27 cellular contexts compared by ENCODE assay signal in genomic region chr1:5986018-5986417, GRCh38.
"Had no signal": no experiment of that assay in that cellular context is flagged by ENCODE, and none has a peak within 500 bp of the region (broad histone marks: within the 10 kb centered on the region; RNA-seq: fewer than 3 reads in every experiment).

No MANE protein-coding gene starts in this region.

- H3K27me3 Mint-ChIP-seq: activated CD8-positive, alpha-beta T cell treated with anti-CD3 and anti-CD28 coated beads for 36 hours; naive thymus-derived CD8-positive, alpha-beta T cell; stimulated activated naive CD8-positive, alpha-beta T cell treated with anti-CD3 and anti-CD28 coated beads, Interleukin-15, Interleukin-2, amounts not matched to agents 100 ng/mL and 50 ng/mL, for 24 hours; T-helper 17 cell; type B pancreatic cell had no signal

- DNase-seq: activated CD4-positive, alpha-beta T cell treated with anti-CD3 and anti-CD28 coated beads, Interleukin-2, amount 50 U/mL, for 1 hour; activated CD4-positive, CD25-positive, alpha-beta regulatory T cell treated with anti-CD3 and anti-CD28 coated beads, Interleukin-2, amount 50 U/mL, for 72 hours; activated CD8-positive, alpha-beta T cell treated with anti-CD3 and anti-CD28 coated beads for 36 hours; activated naive CD4-positive, alpha-beta T cell treated with anti-CD3 and anti-CD28 coated beads for 36 hours; activated T-cell treated with anti-CD3 and anti-CD28 coated beads, Interleukin-2, amount 50 U/mL, for 4 hours; amniotic stem cell; brain microvascular endothelial cell; endodermal cell; foreskin fibroblast; head of caudate nucleus; hypothalamus; immature natural killer cell; occipital lobe; SK-N-SH; stimulated activated CD4-positive, alpha-beta T cell treated with anti-CD3 and anti-CD28 coated beads, Interleukin-12 subunit alpha, Interleukin-12 subunit beta, amount 100 ng/mL, for 4 hours; stimulated activated CD4-positive, alpha-beta T cell treated with anti-CD3 and anti-CD28 coated beads, Interleukin-4, amount 100 ng/mL, for 1 hour; T-helper 17 cell; T1000 had no signal

- H3K27ac Mint-ChIP-seq: activated CD8-positive, alpha-beta T cell treated with anti-CD3 and anti-CD28 coated beads for 36 hours; activated naive CD4-positive, alpha-beta T cell treated with anti-CD3 and anti-CD28 coated beads for 36 hours; endodermal cell; immature natural killer cell; naive thymus-derived CD8-positive, alpha-beta T cell; stimulated activated naive CD8-positive, alpha-beta T cell treated with anti-CD3 and anti-CD28 coated beads, Interleukin-15, Interleukin-2, amounts not matched to agents 100 ng/mL and 50 ng/mL, for 24 hours; T-helper 17 cell; type B pancreatic cell had no signal

- H3K4me3 Mint-ChIP-seq: activated CD8-positive, alpha-beta T cell treated with anti-CD3 and anti-CD28 coated beads for 36 hours; activated naive CD4-positive, alpha-beta T cell treated with anti-CD3 and anti-CD28 coated beads for 36 hours; activated T-cell treated with anti-CD3 and anti-CD28 coated beads, Interleukin-2, amount 50 U/mL, for 4 hours; endodermal cell; immature natural killer cell; naive thymus-derived CD8-positive, alpha-beta T cell; stimulated activated naive CD8-positive, alpha-beta T cell treated with anti-CD3 and anti-CD28 coated beads, Interleukin-15, Interleukin-2, amounts not matched to agents 100 ng/mL and 50 ng/mL, for 24 hours; T-helper 17 cell; type B pancreatic cell had no signal

- ATAC-seq: activated CD8-positive, alpha-beta T cell treated with anti-CD3 and anti-CD28 coated beads for 36 hours; activated T-cell treated with anti-CD3 and anti-CD28 coated beads, Interleukin-2, amount 50 U/mL, for 4 hours; esophagus mucosa; left lobe of liver; naive thymus-derived CD8-positive, alpha-beta T cell; right lobe of liver; T-helper 17 cell had no signal

- H3K4me3 ChIP-seq: right lobe of liver, thoracic aorta, vagina had no signal

- H3K9me3 Mint-ChIP-seq: activated CD8-positive, alpha-beta T cell treated with anti-CD3 and anti-CD28 coated beads for 36 hours; activated naive CD4-positive, alpha-beta T cell treated with anti-CD3 and anti-CD28 coated beads for 36 hours; activated T-cell treated with anti-CD3 and anti-CD28 coated beads, Interleukin-2, amount 50 U/mL, for 4 hours; endodermal cell; immature natural killer cell; naive thymus-derived CD8-positive, alpha-beta T cell; neural crest cell; stimulated activated naive CD8-positive, alpha-beta T cell treated with anti-CD3 and anti-CD28 coated beads, Interleukin-15, Interleukin-2, amounts not matched to agents 100 ng/mL and 50 ng/mL, for 24 hours; type B pancreatic cell had no signal

- H3K4me1 ChIP-seq: right lobe of liver had no signal

- H3K36me3 ChIP-seq: brain microvascular endothelial cell, right lobe of liver, thoracic aorta, vagina had no signal

- H3K27ac ChIP-seq: brain microvascular endothelial cell, right lobe of liver, thoracic aorta, vagina had no signal

- H3K27me3 ChIP-seq: brain microvascular endothelial cell, right lobe of liver, vagina had no signal

- H3K9me3 ChIP-seq: right lobe of liver, SK-N-SH, thoracic aorta, vagina had no signal
